ENCODE assay signal across 20 cellular contexts in the genomic region with DNA sequence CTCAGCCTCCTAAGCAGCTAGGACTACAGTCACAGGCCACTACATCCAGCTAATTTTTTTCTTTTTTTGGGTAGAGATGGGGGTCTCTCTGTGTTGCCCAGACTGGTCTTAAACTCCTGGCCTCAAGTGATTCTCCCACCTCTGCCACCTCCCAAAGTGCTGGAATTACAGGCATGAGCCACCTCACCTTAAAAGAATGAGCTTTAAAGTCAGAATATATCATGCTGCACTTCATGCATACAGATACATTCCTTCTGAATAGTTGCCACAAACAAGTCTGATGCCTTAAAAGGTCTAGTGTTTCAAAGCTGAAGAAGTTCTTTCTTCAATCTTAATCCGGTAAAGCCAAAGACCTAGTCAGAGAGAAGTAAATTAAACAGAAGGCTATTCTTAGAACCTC. TPM values are rescaled to one million over a fixed set of nuclear protein-coding genes. Genes with fewer than 3 reads are reported as not detected.
A peak's percentile ranks its signal among the peaks of the same experiment; 100 is the strongest.
DNase-seq lines count a peak whose midpoint lies in the region; ATAC-seq and TF ChIP-seq lines count a peak whose summit lies in the region.
"Had no signal": no experiment of that assay in that cellular context is flagged by ENCODE, and none has a peak within 500 bp of the region (broad histone marks: within the 10 kb centered on the region; RNA-seq: fewer than 3 reads in every experiment).

No MANE protein-coding gene starts in this region.

- H3K36me3 ChIP-seq in mesodermal cell (ENCODE audit: control insufficient read depth, insufficient read depth, low read length) (peaks cover 16% of the 10 kb centered on the region), gastroesophageal sphincter (peaks cover 0 to 9% of the 10 kb centered on the region in 2 donors)

- TF ChIP-seq CTCF in gastroesophageal sphincter (IDR thresholded peaks at IDR 0.05), result no peak

- peak; percentile 87 for DNase-seq in EH (ENCODE audit: low read depth)
- DNase-seq in SK-MEL-5 (ENCODE audit: low read depth, low spot score), result peak; percentile 59
- no peak for DNase-seq in epithelial cell of prostate (ENCODE audit: low read depth, low spot score)
- DNase-seq in amygdala (lab: John Stamatoyannopoulos, UW), result no peak
- no peak for DNase-seq in NOMO-1 (lab: John Stamatoyannopoulos, UW; ENCODE audit: unreplicated experiment in 2 of 2)
- DNase-seq: anterior cingulate cortex; DMS53; lower lobe of right lung; NCI-H1694; NCI-H524; stimulated activated CD4-positive, alpha-beta T cell treated with anti-CD3 and anti-CD28 coated beads, Interleukin-15, amount 100 ng/mL, for 24 hours; T-cell had no signal

- peaks cover 10% of the 10 kb centered on the region for H3K4me1 ChIP-seq in mesodermal cell (ENCODE audit: control insufficient read depth, insufficient read depth, low read length, poor library complexity, severe bottlenecking)
- peaks cover 0 to 23% (median 0%) of the 10 kb centered on the region in 3 donors for H3K4me1 ChIP-seq in gastroesophageal sphincter

- no peak for TF ChIP-seq POLR2A in gastroesophageal sphincter (IDR thresholded peaks at IDR 0.05)

- in situ Hi-C loops in SK-MEL-5 (cut with HindIII; ENCODE audit: low pct_unique_long_range_greater_than_20kb, low sequenced_read_pairs), result no loop called here

- WGBS in mesodermal cell (ENCODE audit: insufficient coverage in 2 of 2), 2 experiments, result 86% methylated on average over 1 of the region's 1 CpG; no CpG with 5 or more reads in 1 of the 2 experiments
- 18 to 38% methylated on average over 1 of the region's 1 CpG for WGBS in gastroesophageal sphincter (ENCODE audit: low coverage in 1 of 2), 2 donors

- TF ChIP-seq EP300 in gastroesophageal sphincter (IDR thresholded peaks at IDR 0.05), result no peak

- ATAC-seq in gastroesophageal sphincter, result no peak
- no peak for ATAC-seq in GM18502 (IDR thresholded peaks at IDR 0.05; ENCODE audit: poor library complexity, unreplicated experiment)
- ATAC-seq: lower lobe of right lung; natural killer cell treated with Interleukin-12 subunit alpha and Interleukin-12 subunit beta and Interleukin-15 and Interleukin-18, amount 100 ng/mL, for 72 hours; Panc1; T-cell; WTC11 had no signal

- no peak overlapping the region for H3K4me3 ChIP-seq in mesodermal cell (ENCODE audit: extremely low read depth, insufficient read depth, low read length, poor library complexity, severe bottlenecking)
- H3K4me3 ChIP-seq in gastroesophageal sphincter, result no peak overlapping the region
- H3K4me3 ChIP-seq: BLaER1, lower lobe of right lung had no signal

- H3K9me3 ChIP-seq in mesodermal cell (ENCODE audit: control insufficient read depth, low read length) (no peaks in the 10 kb centered on the region), gastroesophageal sphincter (no peaks in the 10 kb centered on the region)
- H3K9me3 ChIP-seq: BLaER1, lower lobe of right lung had no signal

- no peaks in the 10 kb centered on the region for H3K27me3 ChIP-seq in gastroesophageal sphincter
- H3K27me3 ChIP-seq: BLaER1 had no signal

- peak overlapping the region; percentile 11 for H3K27ac ChIP-seq in epithelial cell of prostate
- H3K27ac ChIP-seq in mesodermal cell (ENCODE audit: low read depth, low read length, severe bottlenecking), result peak overlapping the region; percentile 4
- H3K27ac ChIP-seq in gastroesophageal sphincter, result peak overlapping the region in 2 of 4 donors; percentile 50 to 55
- H3K27ac ChIP-seq: BLaER1, lower lobe of right lung had no signal

RNA-seq across cellular contexts. Expression of gene CPLANE2, which starts 23.8 kb away (rescaled TPM):
- total RNA-seq in SK-MEL-5 (2014; rRNA removed; shearing (Covaris generic)), result 4.9 and 7.1 TPM in 2 replicates
- polyA plus RNA-seq in SK-MEL-5 (2015; cell fraction: cytosol; rRNA removed), result 5.9 and 11.8 TPM in 2 replicates
- polyA plus RNA-seq in SK-MEL-5 (2015; cell fraction: nucleus; rRNA removed), result 6.1 and 12.5 TPM in 2 replicates
- 5.5 TPM for polyA plus RNA-seq in mesodermal cell (2013, experiment 1 of 2)
- 2.6 TPM for polyA plus RNA-seq in mesodermal cell (2013, experiment 2 of 2)
- total RNA-seq in gastroesophageal sphincter, result 10 to 100 TPM in 2 of 4 donors, 1 to 10 TPM in 2; 6.6 to 45.8 (median 11.0) TPM

RNA-seq across cellular contexts. Expression of gene ARHGEF19, which starts 48.4 kb away (rescaled TPM):
- total RNA-seq in SK-MEL-5 (2014; rRNA removed; shearing (Covaris generic)), result 1.6 and 2.6 TPM in 2 replicates
- polyA plus RNA-seq in SK-MEL-5 (2015; cell fraction: cytosol; rRNA removed), result 7.2 and 9.9 TPM in 2 replicates
- polyA plus RNA-seq in SK-MEL-5 (2015; cell fraction: nucleus; rRNA removed), result 11.4 and 22.0 TPM in 2 replicates
- polyA plus RNA-seq in mesodermal cell (2013, experiment 1 of 2), result 9.8 TPM
- 7.7 TPM for polyA plus RNA-seq in mesodermal cell (2013, experiment 2 of 2)
- 1 to 10 TPM; 2.8 to 3.6 (median 3.4) TPM for total RNA-seq in gastroesophageal sphincter
- total RNA-seq: HT1080 had no signal

Comparison
In these comparisons a context has a peak if more than half of its experiments do, and no peak if none do; other contexts are left out.
1. DNase-seq: peak in EH (single experiment) and SK-MEL-5 (single experiment); none in epithelial cell of prostate (single experiment), amygdala (0 of 56) and NOMO-1 (0 of 2).